Comparison of ENCODE assay signal across 10 cellular contexts in genomic region chr10:68082815-68083395, GRCh38. TPM values are rescaled to one million over a fixed set of nuclear protein-coding genes. Genes with fewer than 3 reads are reported as not detected.
DNase-seq lines count a peak whose midpoint lies in the region; ATAC-seq and TF ChIP-seq lines count a peak whose summit lies in the region.
"Had no signal": no experiment of that assay in that cellular context is flagged by ENCODE, and none has a peak within 500 bp of the region (broad histone marks: within the 10 kb centered on the region; RNA-seq: fewer than 3 reads in every experiment).

No MANE protein-coding gene starts in this region.

- H3K9me3 ChIP-seq in heart left ventricle, result no peaks in the 10 kb centered on the region
- no peaks in the 10 kb centered on the region for H3K9me3 ChIP-seq in right atrium auricular region
- H3K9me3 ChIP-seq in gastroesophageal sphincter, result no peaks in the 10 kb centered on the region
- no peaks in the 10 kb centered on the region for H3K9me3 ChIP-seq in upper lobe of right lung
- H3K9me3 ChIP-seq: spleen had no signal

- DNase-seq in heart left ventricle, result no peak
- DNase-seq in right atrium auricular region (ENCODE audit: low spot score), result no peak
- no peak for DNase-seq in upper lobe of right lung
- DNase-seq in SW480 (ENCODE audit: low spot score), result no peak
- DNase-seq in cerebellum (ENCODE audit: low spot score), result no peak
- DNase-seq: NCI-H1436, spleen had no signal

- H3K36me3 ChIP-seq in heart left ventricle, result no peaks in the 10 kb centered on the region
- H3K36me3 ChIP-seq in right atrium auricular region, result no peaks in the 10 kb centered on the region
- no peaks in the 10 kb centered on the region for H3K36me3 ChIP-seq in gastroesophageal sphincter
- no peaks in the 10 kb centered on the region for H3K36me3 ChIP-seq in upper lobe of right lung
- H3K36me3 ChIP-seq: spleen had no signal

- intact Hi-C loops in heart left ventricle (cut with DNase I), result loop anchor here (1.0 to 10.0 kb wide), 5 partner anchors 73 to 222 kb away; no protein-coding TSS in a partner anchor
- intact Hi-C loops in upper lobe of right lung (cut with DNase I), result no loop called here

- no peak for TF ChIP-seq POLR2A in heart left ventricle (IDR thresholded peaks at IDR 0.05)
- TF ChIP-seq POLR2A in gastroesophageal sphincter (IDR thresholded peaks at IDR 0.05), result no peak

- WGBS in heart left ventricle, 4 donors, result 39 to 55% (median 50%) methylated on average over 2 of the region's 2 CpGs
- WGBS in gastroesophageal sphincter (ENCODE audit: low coverage in 1 of 2), 2 donors, result 44 to 58% methylated on average over 2 of the region's 2 CpGs

- TF ChIP-seq CTCF in heart left ventricle (IDR thresholded peaks at IDR 0.05), result peak in 9 of 12 donors; percentile 29 to 60 (median 48)
- peak in 1 of 2 donors; percentile 60 for TF ChIP-seq CTCF in right atrium auricular region (IDR thresholded peaks at IDR 0.05)
- TF ChIP-seq CTCF in gastroesophageal sphincter (IDR thresholded peaks at IDR 0.05), result peak in 3 of 4 experiments; percentile 39 to 54 (median 48)
- TF ChIP-seq CTCF in upper lobe of right lung (IDR thresholded peaks at IDR 0.05), result peak; percentile 23

- H3K27me3 ChIP-seq in heart left ventricle (no peaks in the 10 kb centered on the region), right atrium auricular region (no peaks in the 10 kb centered on the region), gastroesophageal sphincter (no peaks in the 10 kb centered on the region), upper lobe of right lung (no peaks in the 10 kb centered on the region)
- H3K27me3 ChIP-seq: spleen had no signal

- H3K4me3 ChIP-seq in heart left ventricle, result no peak overlapping the region
- H3K4me3 ChIP-seq in right atrium auricular region, result no peak overlapping the region
- H3K4me3 ChIP-seq in gastroesophageal sphincter, result no peak overlapping the region
- no peak overlapping the region for H3K4me3 ChIP-seq in upper lobe of right lung
- H3K4me3 ChIP-seq: spleen had no signal

- H3K4me1 ChIP-seq in heart left ventricle, result peaks cover 0 to 26% (median 0%) of the 10 kb centered on the region in 12 donors
- H3K4me1 ChIP-seq in right atrium auricular region, result peaks cover 0 to 5% of the 10 kb centered on the region in 2 donors
- no peaks in the 10 kb centered on the region for H3K4me1 ChIP-seq in gastroesophageal sphincter
- no peaks in the 10 kb centered on the region for H3K4me1 ChIP-seq in upper lobe of right lung

- no peak for TF ChIP-seq EP300 in gastroesophageal sphincter (IDR thresholded peaks at IDR 0.05)

- peak overlapping the region in 4 of 12 donors; percentile 4 to 44 (median 23) for H3K27ac ChIP-seq in heart left ventricle
- peak overlapping the region in 1 of 2 donors; percentile 30 for H3K27ac ChIP-seq in right atrium auricular region
- no peak overlapping the region for H3K27ac ChIP-seq in gastroesophageal sphincter
- no peak overlapping the region for H3K27ac ChIP-seq in upper lobe of right lung
- H3K27ac ChIP-seq: spleen had no signal

- ATAC-seq in heart left ventricle (peak in 1 of 4 donors; percentile 48), SK-N-SH treated with all-trans-retinoic acid at 6 μM for 48 hours (peak; percentile 79), gastroesophageal sphincter (no peak), upper lobe of right lung (no peak), GM18511 (IDR thresholded peaks at IDR 0.05; ENCODE audit: unreplicated experiment) (no peak)

TF ChIP-seq in SK-N-SH treated with all-trans-retinoic acid at 6 μM for 48 hours, 23 proteins besides CTCF, POLR2A, EP300 and RAD21:
- no peak for TF ChIP-seq CSDC2 (CRISPR knock-in tag; IDR thresholded peaks at IDR 0.05)
- TF ChIP-seq TOX (CRISPR knock-in tag; IDR thresholded peaks at IDR 0.05; ENCODE audit: borderline replicate concordance), result no peak
- no peak for TF ChIP-seq CREB5 (CRISPR knock-in tag; IDR thresholded peaks at IDR 0.05; ENCODE audit: low read depth)
- TF ChIP-seq RARB (CRISPR knock-in tag; IDR thresholded peaks at IDR 0.05), result no peak
- TF ChIP-seq, protein P1, sequence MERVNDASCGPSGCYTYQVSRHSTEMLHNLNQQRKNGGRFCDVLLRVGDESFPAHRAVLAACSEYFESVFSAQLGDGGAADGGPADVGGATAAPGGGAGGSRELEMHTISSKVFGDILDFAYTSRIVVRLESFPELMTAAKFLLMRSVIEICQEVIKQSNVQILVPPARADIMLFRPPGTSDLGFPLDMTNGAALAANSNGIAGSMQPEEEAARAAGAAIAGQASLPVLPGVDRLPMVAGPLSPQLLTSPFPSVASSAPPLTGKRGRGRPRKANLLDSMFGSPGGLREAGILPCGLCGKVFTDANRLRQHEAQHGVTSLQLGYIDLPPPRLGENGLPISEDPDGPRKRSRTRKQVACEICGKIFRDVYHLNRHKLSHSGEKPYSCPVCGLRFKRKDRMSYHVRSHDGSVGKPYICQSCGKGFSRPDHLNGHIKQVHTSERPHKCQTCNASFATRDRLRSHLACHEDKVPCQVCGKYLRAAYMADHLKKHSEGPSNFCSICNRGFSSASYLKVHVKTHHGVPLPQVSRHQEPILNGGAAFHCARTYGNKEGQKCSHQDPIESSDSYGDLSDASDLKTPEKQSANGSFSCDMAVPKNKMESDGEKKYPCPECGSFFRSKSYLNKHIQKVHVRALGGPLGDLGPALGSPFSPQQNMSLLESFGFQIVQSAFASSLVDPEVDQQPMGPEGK (CRISPR knock-in tag; IDR thresholded peaks at IDR 0.05; ENCODE audit: borderline replicate concordance), result no peak
- no peak for TF ChIP-seq TSHZ2 (CRISPR knock-in tag; IDR thresholded peaks at IDR 0.05)
- no peak for TF ChIP-seq ZNF70 (CRISPR knock-in tag; IDR thresholded peaks at IDR 0.05)
- TF ChIP-seq PPARA (CRISPR knock-in tag; IDR thresholded peaks at IDR 0.05; ENCODE audit: borderline replicate concordance), result no peak
- TF ChIP-seq ZNF8 (CRISPR knock-in tag; IDR thresholded peaks at IDR 0.05), result no peak

RNA-seq across cellular contexts. Expression of gene HERC4, which starts 7.8 kb away (rescaled TPM):
- total RNA-seq in heart left ventricle (10 to 100 TPM; 16.6 to 39.4 (median 30.6) TPM), right atrium auricular region (10 to 100 TPM; 22.0 to 22.5 TPM), gastroesophageal sphincter (10 to 100 TPM; 30.3 to 58.4 (median 43.0) TPM), upper lobe of right lung (55.1 TPM), cerebellum (99.5 TPM)
- polyA plus RNA-seq in heart left ventricle, result 10 to 100 TPM; 11.7 to 18.8 TPM

RNA-seq across cellular contexts. Expression of gene MYPN, which starts 26.4 kb away (rescaled TPM):
- total RNA-seq in heart left ventricle (100 to 1,000 TPM; 105 to 240 (median 159) TPM), right atrium auricular region (100 to 1,000 TPM in 1 of 2 donors, 10 to 100 TPM in 1; 93.5 to 145 TPM), gastroesophageal sphincter (1 to 10 TPM in 1 of 4 donors, under 1 TPM in 1, not detected in 2; 0.79 to 1.9 TPM), upper lobe of right lung (not detected), cerebellum (not detected)
- 100 to 1,000 TPM in 1 of 2 donors, 10 to 100 TPM in 1; 33.4 to 107 TPM for polyA plus RNA-seq in heart left ventricle

Comparison
In these comparisons a context has a peak if more than half of its experiments do, and no peak if none do; other contexts are left out.
1. RNA of gene MYPN, which starts 26.4 kb away (total RNA-seq): 105 to 240 TPM in heart left ventricle and 93.5 to 145 TPM in right atrium auricular region; 0.79 to 1.9 TPM in gastroesophageal sphincter, not detected in upper lobe of right lung (single experiment) and not detected in cerebellum (single experiment); every median in the first group is over 10 times any median in the second.